In the genomic region with DNA sequence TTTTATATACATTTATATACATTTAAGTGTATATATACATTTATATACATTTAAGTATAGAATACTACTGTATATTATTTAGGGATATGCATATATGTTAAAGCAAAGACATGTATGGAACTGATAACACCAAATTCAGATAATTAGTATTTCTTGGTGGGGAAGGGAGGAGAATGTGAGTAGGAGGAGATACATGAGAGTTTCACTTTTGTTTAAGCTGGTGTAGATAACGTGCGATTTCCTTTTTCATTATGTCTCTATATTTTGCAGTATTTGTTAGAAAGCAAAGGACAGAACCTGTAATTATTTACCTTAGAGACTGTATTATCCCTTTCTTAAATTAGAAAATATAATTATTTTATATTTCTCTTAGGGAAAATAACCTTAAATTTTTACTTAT, we compare ENCODE assay signal across 1 cellular context.
TF ChIP-seq lines count a peak whose summit lies in the region.

No MANE protein-coding gene starts in this region.

TF ChIP-seq in IMR-90, 13 proteins besides CTCF, POLR2A, EP300 and RAD21:
- TF ChIP-seq, protein P1, sequence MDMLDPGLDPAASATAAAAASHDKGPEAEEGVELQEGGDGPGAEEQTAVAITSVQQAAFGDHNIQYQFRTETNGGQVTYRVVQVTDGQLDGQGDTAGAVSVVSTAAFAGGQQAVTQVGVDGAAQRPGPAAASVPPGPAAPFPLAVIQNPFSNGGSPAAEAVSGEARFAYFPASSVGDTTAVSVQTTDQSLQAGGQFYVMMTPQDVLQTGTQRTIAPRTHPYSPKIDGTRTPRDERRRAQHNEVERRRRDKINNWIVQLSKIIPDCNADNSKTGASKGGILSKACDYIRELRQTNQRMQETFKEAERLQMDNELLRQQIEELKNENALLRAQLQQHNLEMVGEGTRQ (IDR thresholded peaks at IDR 0.05; ENCODE audit: low read depth, low read length), result no peak
- TF ChIP-seq CEBPB (IDR thresholded peaks at IDR 0.05; ENCODE audit: low read depth, low read length), result no peak
TF ChIP-seq in IMR-90: peak in this region for 0.
